Comparison of ENCODE assay signal across 13 cellular contexts in the genomic region with DNA sequence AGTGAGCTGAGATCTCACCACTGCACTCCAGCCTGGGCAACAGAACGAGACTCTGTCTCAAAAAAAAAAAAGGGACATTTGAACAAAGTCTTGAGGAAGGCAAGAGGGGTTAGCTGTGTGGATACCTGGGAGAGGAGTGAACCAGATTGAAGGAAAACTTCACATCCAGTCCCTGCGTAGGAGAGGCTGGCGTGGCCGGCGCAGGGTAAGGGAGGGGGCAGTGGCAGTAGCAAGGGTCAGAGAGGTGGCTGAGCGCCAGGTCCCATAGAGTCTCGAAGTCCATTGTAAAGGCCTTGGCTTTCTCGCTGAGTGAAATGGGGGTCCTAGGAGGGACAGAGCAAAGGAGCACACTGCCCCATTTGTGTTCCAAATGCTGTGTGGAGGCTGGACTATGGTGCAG.
DNase-seq lines count a peak whose midpoint lies in the region; ATAC-seq and TF ChIP-seq lines count a peak whose summit lies in the region.
"Had no signal": no experiment of that assay in that cellular context is flagged by ENCODE, and none has a peak within 500 bp of the region (broad histone marks: within the 10 kb centered on the region; RNA-seq: fewer than 3 reads in every experiment).

No MANE protein-coding gene starts in this region.

- H3K4me2 ChIP-seq in H9 (ENCODE audit: insufficient read depth, insufficient read length, low read length) (no peak overlapping the region), neural progenitor cell (no peak overlapping the region)
- H3K4me2 ChIP-seq: BLaER1 treated with 17β-estradiol and CSF1 and Interleukin-3, amounts not matched to agents 10 nM and 100 nM had no signal

- H3K27me3 ChIP-seq in H9 (ENCODE audit: insufficient read depth, low read length): no peaks in the 10 kb centered on the region
- no peaks in the 10 kb centered on the region for H3K27me3 ChIP-seq in endodermal cell (ENCODE audit: control insufficient read depth, insufficient read depth, low read length, poor library complexity, severe bottlenecking)
- H3K27me3 ChIP-seq in neural progenitor cell: no peaks in the 10 kb centered on the region
- no peaks in the 10 kb centered on the region for H3K27me3 ChIP-seq in Peyer's patch

- no peak overlapping the region for H2AK5ac ChIP-seq in H9 (ENCODE audit: insufficient read length, low read length)

- no peaks in the 10 kb centered on the region for H3K79me2 ChIP-seq in H9 (ENCODE audit: insufficient read depth, low read length)
- H3K79me2 ChIP-seq in neural progenitor cell (ENCODE audit: low read depth): no peaks in the 10 kb centered on the region

- H3T11ph ChIP-seq in H9 (ENCODE audit: low read length): no peak overlapping the region

- H3K36me3 ChIP-seq in endodermal cell (ENCODE audit: control insufficient read depth, insufficient read depth, low read length) (no peaks in the 10 kb centered on the region), neural progenitor cell (no peaks in the 10 kb centered on the region), Peyer's patch (no peaks in the 10 kb centered on the region)
- H3K36me3 ChIP-seq: BLaER1 treated with 17β-estradiol and CSF1 and Interleukin-3, amounts not matched to agents 10 nM and 100 nM had no signal

- no peak overlapping the region for H3K18ac ChIP-seq in H9 (ENCODE audit: insufficient read length, low read depth, low read length)

- no peak overlapping the region for H4K91ac ChIP-seq in H9 (ENCODE audit: insufficient read length, low read depth, low read length)

- H4K8ac ChIP-seq in H9 (replicated peaks; ENCODE audit: insufficient read length, low read depth, low read length): no peak overlapping the region

- no CpG with 5 or more reads among the region's 8 CpGs for WGBS in H9 (ENCODE audit: extremely low coverage, insufficient read length, low lambda C conversion rate)
- 95 to 100% methylated on average over 6 to 8 of the region's 8 CpGs for WGBS in endodermal cell (ENCODE audit: insufficient coverage in 1 of 2, insufficient read length in 1 of 2), 2 experiments

- H3K9ac ChIP-seq in H9 (ENCODE audit: extremely low read depth, insufficient read length, low read length) (no peak overlapping the region), endodermal cell (ENCODE audit: extremely low read depth, low read length, poor library complexity, severe bottlenecking) (no peak overlapping the region), neural progenitor cell (no peak overlapping the region)
- H3K9ac ChIP-seq: BLaER1 treated with 17β-estradiol and CSF1 and Interleukin-3, amounts not matched to agents 10 nM and 100 nM had no signal

- H3K23ac ChIP-seq in H9 (ENCODE audit: insufficient read length, low read depth, low read length): no peak overlapping the region

- H3K4me1 ChIP-seq in H9 (ENCODE audit: insufficient read depth, low read length) (peaks cover 3% of the 10 kb centered on the region; the same call in 1 of the 2 replicates), endodermal cell (ENCODE audit: control insufficient read depth, insufficient read depth, low read length) (peaks cover 5% of the 10 kb centered on the region), neural progenitor cell (peaks cover 38% of the 10 kb centered on the region), Peyer's patch (no peaks in the 10 kb centered on the region)

- no peak for TF ChIP-seq POLR2A in Peyer's patch (IDR thresholded peaks at IDR 0.05)

- ATAC-seq in GM19463 (IDR thresholded peaks at IDR 0.05; ENCODE audit: unreplicated experiment): no peak
- ATAC-seq: CD8-positive, alpha-beta T cell had no signal

- TF ChIP-seq CTCF in H9 (conservative IDR thresholded peaks at IDR 0.05) (no peak), endodermal cell (conservative IDR thresholded peaks at IDR 0.05) (no peak), neural progenitor cell (IDR thresholded peaks at IDR 0.05) (no peak), Peyer's patch (IDR thresholded peaks at IDR 0.05) (no peak)

- no peaks in the 10 kb centered on the region for H3K23me2 ChIP-seq in H9 (ENCODE audit: insufficient read length, low read depth, low read length, poor library complexity, severe bottlenecking)

- H3K4me1 Mint-ChIP-seq in H9 (peaks cover 50% of the 10 kb centered on the region in 2 experiments), endodermal cell (peaks cover 11% of the 10 kb centered on the region), neural progenitor cell (peaks cover 50% of the 10 kb centered on the region)
- H3K4me1 Mint-ChIP-seq: B cell had no signal

- H3K9me3 ChIP-seq in H9 (ENCODE audit: control insufficient read depth, low read depth, low read length) (no peaks in the 10 kb centered on the region), endodermal cell (ENCODE audit: control insufficient read depth, low read length) (peaks cover 7% of the 10 kb centered on the region), neural progenitor cell (ENCODE audit: low read depth) (no peaks in the 10 kb centered on the region), Peyer's patch (no peaks in the 10 kb centered on the region)

- H2BK20ac ChIP-seq in H9 (ENCODE audit: low read depth, low read length, poor library complexity, severe bottlenecking): no peak overlapping the region

- H4K5ac ChIP-seq in H9 (ENCODE audit: insufficient read length, low read depth, low read length): no peak overlapping the region

- H2BK120ac ChIP-seq in H9 (ENCODE audit: low read depth, low read length, poor library complexity, severe bottlenecking): no peak overlapping the region

- H3K27ac Mint-ChIP-seq in H9 (peak overlapping the region in 2 of 3 experiments; percentile 16 to 93; a peak in 3 of 7 replicates), endodermal cell (no peak overlapping the region), neural progenitor cell (peak overlapping the region; percentile 55)
- H3K27ac Mint-ChIP-seq: B cell; CD8-positive, alpha-beta T cell had no signal

- H3K36me3 Mint-ChIP-seq in H9 (ENCODE audit: insufficient read depth in 1 of 3, low read depth in 3 of 3) (peaks cover 0 to 2% (median under 1%) of the 10 kb centered on the region in 3 experiments; a peak in 4 of 7 replicates), endodermal cell (ENCODE audit: low read depth) (no peaks in the 10 kb centered on the region), neural progenitor cell (no peaks in the 10 kb centered on the region)
- H3K36me3 Mint-ChIP-seq: CD8-positive, alpha-beta T cell had no signal

- no peak overlapping the region for H2AFZ ChIP-seq in H9 (ENCODE audit: low read length)
- H2AFZ ChIP-seq in neural progenitor cell (replicated peaks): no peak overlapping the region

- peak; percentile 27 for DNase-seq in H9
- DNase-seq in endodermal cell: peak; percentile 42
- DNase-seq in neural progenitor cell (ENCODE audit: low spot score): no peak
- no peak for DNase-seq in activated effector memory CD4-positive, alpha-beta T cell treated with Interleukin-2 at 50 U/mL for 16 hours
- no peak for DNase-seq in Peyer's patch
- DNase-seq: Calu3; CD8-positive, alpha-beta T cell; DMS79 treated with DMSO at 0.1 percent for 48 hours; GF-D8; IMR-90 had no signal

- peaks cover under 1 to 6% of the 10 kb centered on the region in 2 experiments; a peak in 3 of 5 replicates for H3K9me3 Mint-ChIP-seq in H9
- H3K9me3 Mint-ChIP-seq in endodermal cell: peaks cover 9% of the 10 kb centered on the region
- H3K9me3 Mint-ChIP-seq in neural progenitor cell: peaks cover 4% of the 10 kb centered on the region

- H4K20me1 ChIP-seq in H9 (ENCODE audit: control insufficient read depth, insufficient read depth, insufficient read length): no peaks in the 10 kb centered on the region
- no peaks in the 10 kb centered on the region for H4K20me1 ChIP-seq in neural progenitor cell (ENCODE audit: low read depth)

- H3K14ac ChIP-seq in H9 (ENCODE audit: insufficient read depth, low read length): no peak overlapping the region; the same call in 1 of the 2 replicates

- H3K79me1 ChIP-seq in H9 (ENCODE audit: insufficient read depth, low read depth, low read length, poor library complexity, severe bottlenecking): no peaks in the 10 kb centered on the region

- H3F3A ChIP-seq in neural progenitor cell (ENCODE audit: low read depth): peaks cover 23% of the 10 kb centered on the region

- H3K4me3 ChIP-seq in endodermal cell (ENCODE audit: low read length) (no peak overlapping the region), neural progenitor cell (no peak overlapping the region), Peyer's patch (no peak overlapping the region)
- H3K4me3 ChIP-seq: BLaER1 treated with 17β-estradiol and CSF1 and Interleukin-3, amounts not matched to agents 10 nM and 100 nM had no signal

- H3K56ac ChIP-seq in H9 (ENCODE audit: insufficient read length, low read depth, low read length): no peak overlapping the region

- H3K4ac ChIP-seq in H9 (ENCODE audit: low read depth, low read length): no peak overlapping the region

- H3K27me3 Mint-ChIP-seq in H9 (ENCODE audit: low read depth): peaks cover 2% of the 10 kb centered on the region; the same call in 1 of the 2 replicates
- peaks cover 5% of the 10 kb centered on the region for H3K27me3 Mint-ChIP-seq in endodermal cell (ENCODE audit: insufficient read depth)
- H3K27me3 Mint-ChIP-seq in neural progenitor cell (ENCODE audit: insufficient read depth, low read depth): peaks cover 6% of the 10 kb centered on the region

- no peak overlapping the region for H2BK5ac ChIP-seq in H9 (ENCODE audit: insufficient read length, low read length)

- no peak overlapping the region for H2BK15ac ChIP-seq in H9 (ENCODE audit: low read depth, low read length)

- H3K27ac ChIP-seq in H9 (ENCODE audit: insufficient read length, low read depth, low read length): no peak overlapping the region
- H3K27ac ChIP-seq in endodermal cell (ENCODE audit: low read depth, low read length): no peak overlapping the region
- no peak overlapping the region for H3K27ac ChIP-seq in neural progenitor cell
- H3K27ac ChIP-seq in Peyer's patch: no peak overlapping the region
- H3K27ac ChIP-seq: BLaER1 treated with 17β-estradiol and CSF1 and Interleukin-3, amounts not matched to agents 10 nM and 100 nM had no signal

- peak overlapping the region; percentile 38 for H2BK12ac ChIP-seq in H9 (ENCODE audit: insufficient read length, low read depth, low read length)

- H3K4me3 Mint-ChIP-seq in H9: no peak overlapping the region
- H3K4me3 Mint-ChIP-seq in endodermal cell: no peak overlapping the region
- no peak overlapping the region for H3K4me3 Mint-ChIP-seq in neural progenitor cell
- H3K4me3 Mint-ChIP-seq: B cell; CD8-positive, alpha-beta T cell had no signal

Comparison
In these comparisons a context has a peak if more than half of its experiments do, and no peak if none do; other contexts are left out.
1. DNase-seq: peak in H9 (single experiment) and endodermal cell (single experiment); none in neural progenitor cell (single experiment), activated effector memory CD4-positive, alpha-beta T cell treated with Interleukin-2 at 50 U/mL for 16 hours (single experiment) and Peyer's patch (0 of 3).